In genomic region chr3:142272200-142272891, GRCh38 we compare ENCODE assay signal across 12 cellular contexts. TPM values are rescaled to one million over a fixed set of nuclear protein-coding genes. Genes with fewer than 3 reads are reported as not detected.
A peak's percentile ranks its signal among the peaks of the same experiment; 100 is the strongest.
DNase-seq lines count a peak whose midpoint lies in the region; ATAC-seq and TF ChIP-seq lines count a peak whose summit lies in the region.
"Had no signal": no experiment of that assay in that cellular context is flagged by ENCODE, and none has a peak within 500 bp of the region (broad histone marks: within the 10 kb centered on the region; RNA-seq: fewer than 3 reads in every experiment).

No MANE protein-coding gene starts in this region.

- POLR2A ChIA-PET in Panc1 (lab: Charles Lee) = no interaction called here

- in situ Hi-C loops in Panc1 (cut with HindIII; ENCODE audit: low pct_unique_long_range_greater_than_20kb, low sequenced_read_pairs) (no loop called here), G401 (cut with HindIII; ENCODE audit: low sequenced_read_pairs) (no loop called here)

- no peaks in the 10 kb centered on the region for H3K36me3 ChIP-seq in Panc1 (ENCODE audit: control insufficient read depth, insufficient read depth, low read length)
- H3K36me3 ChIP-seq: brain microvascular endothelial cell had no signal

- H3K9me3 ChIP-seq in Panc1 (ENCODE audit: control insufficient read depth, insufficient read depth, low read depth, low read length) = no peaks in the 10 kb centered on the region

- no peak for TF ChIP-seq CTCF in Panc1 (IDR thresholded peaks at IDR 0.05)

- CTCF ChIA-PET in Panc1 (lab: Charles Lee) = no interaction called here

- no peak overlapping the region for H3K4me3 ChIP-seq in Panc1 (ENCODE audit: low read depth in 2 of 2, low read length in 2 of 2)

- no peaks in the 10 kb centered on the region for H3K27me3 ChIP-seq in Panc1 (ENCODE audit: control insufficient read depth, insufficient read depth, low read length)
- H3K27me3 ChIP-seq: brain microvascular endothelial cell had no signal

- DNase-seq in NCI-H2107 treated with DMSO at 0.1 percent for 48 hours (lab: John Stamatoyannopoulos, UW; ENCODE audit: unreplicated experiment) = peak; percentile 12
- DNase-seq in NCI-H2107 (lab: John Stamatoyannopoulos, UW) = no peak
- no peak for DNase-seq in Panc1 (ENCODE audit: low read depth, low spot score)
- peak; percentile 89 for DNase-seq in globus pallidus (ENCODE audit: low spot score)
- DNase-seq in substantia nigra (lab: John Stamatoyannopoulos, UW) = peak in 11 of 49 donors; percentile 3 to 48 (median 11)
- no peak for DNase-seq in G401 (ENCODE audit: low spot score)
- DNase-seq: 8988T; brain microvascular endothelial cell; CD8-positive, alpha-beta T cell; naive thymus-derived CD8-positive, alpha-beta T cell had no signal

- ATAC-seq in Panc1 = 0 out of 2 replicates have a peak, but pooled peaks have one; percentile 30
- no peak for ATAC-seq in HG02852 (IDR thresholded peaks at IDR 0.05; ENCODE audit: unreplicated experiment)
- no peak for ATAC-seq in HG02588 (IDR thresholded peaks at IDR 0.05; ENCODE audit: unreplicated experiment)
- ATAC-seq: CD8-positive, alpha-beta T cell; naive thymus-derived CD8-positive, alpha-beta T cell had no signal

- H3K27ac ChIP-seq in Panc1 (ENCODE audit: low read length) (no peak overlapping the region), substantia nigra (ENCODE audit: low read depth, low read length, poor library complexity, severe bottlenecking) (peak overlapping the region; percentile 68)
- H3K27ac ChIP-seq: brain microvascular endothelial cell had no signal

- H3K4me1 ChIP-seq in Panc1 (ENCODE audit: control insufficient read depth, insufficient read depth, low read length) = no peaks in the 10 kb centered on the region

- no TSS peak for BruUV-seq in Panc1 (replicated peaks; lab: Mats Ljungman, UMichigan)

- intact Hi-C loops in Panc1 (cut with micrococcal nuclease; ENCODE audit: unreplicated experiment) = no loop called here

RNA-seq across cellular contexts. Expression of gene GK5, which starts 47.0 kb away (rescaled TPM):
- total RNA-seq in Panc1 (2021; ENCODE audit: unreplicated experiment) = 30.8 TPM
- polyA plus RNA-seq in Panc1 (2012; ENCODE audit: insufficient read length) = 11.9 TPM
- 17.0 and 26.8 TPM in 2 replicates for total RNA-seq in G401 (2014; rRNA removed; shearing (Covaris generic))

Comparison
In these comparisons a context has a peak if more than half of its experiments do, and no peak if none do; other contexts are left out.
1. DNase-seq: peak in NCI-H2107 treated with DMSO at 0.1 percent for 48 hours (single experiment) and globus pallidus (single experiment); none in NCI-H2107 (single experiment), Panc1 (single experiment) and G401 (single experiment).